Comparison of ENCODE assay signal across 10 cellular contexts in genomic region chr3:193016437-193016887, GRCh38.
DNase-seq lines count a peak whose midpoint lies in the region; ATAC-seq and TF ChIP-seq lines count a peak whose summit lies in the region.
"Had no signal": no experiment of that assay in that cellular context is flagged by ENCODE, and none has a peak within 500 bp of the region (broad histone marks: within the 10 kb centered on the region; RNA-seq: fewer than 3 reads in every experiment).

No MANE protein-coding gene starts in this region.

- no peaks in the 10 kb centered on the region for H4K20me1 ChIP-seq in smooth muscle cell (ENCODE audit: low read depth)

- H3K4me2 ChIP-seq in smooth muscle cell = no peak overlapping the region

- H3K4me1 ChIP-seq in HUES48 (ENCODE audit: control insufficient read depth, insufficient read depth, low read length) (peaks cover 18% of the 10 kb centered on the region), smooth muscle cell (ENCODE audit: low read depth) (no peaks in the 10 kb centered on the region)

- WGBS in smooth muscle cell (ENCODE audit: low lambda C conversion rate) = 50% methylated on average over 7 of the region's 7 CpGs

- H2AFZ ChIP-seq in smooth muscle cell (ENCODE audit: low read depth) = no peak overlapping the region

- DNase-seq in NCI-H774 (lab: John Stamatoyannopoulos, UW) (peak; percentile 89), epithelial cell of prostate (ENCODE audit: low read depth, low spot score) (peak; percentile 40), retinal pigment epithelial cell (ENCODE audit: low read depth) (peak; percentile 24), smooth muscle cell (lab: John Stamatoyannopoulos, UW; ENCODE audit: unreplicated experiment) (no peak), NCI-H748 (lab: John Stamatoyannopoulos, UW; ENCODE audit: unreplicated experiment) (no peak)
- DNase-seq: GF-D8; NCI-H526 treated with DMSO at 0.1 percent for 48 hours; stimulated activated CD4-positive, alpha-beta T cell treated with anti-CD3 and anti-CD28 coated beads, Interleukin-2, amount 100 ng/mL, for 48 hours had no signal

- no peak for ATAC-seq in GM21528 (IDR thresholded peaks at IDR 0.05; ENCODE audit: low FRiP score, unreplicated experiment)

- H3K4me3 ChIP-seq in HUES48 (ENCODE audit: low read depth, low read length) (no peak overlapping the region), retinal pigment epithelial cell (ENCODE audit: low read length) (no peak overlapping the region), smooth muscle cell (no peak overlapping the region)

- no peak overlapping the region for H3K9ac ChIP-seq in HUES48 (ENCODE audit: low read depth, low read length)
- H3K9ac ChIP-seq in smooth muscle cell (ENCODE audit: low read depth) = no peak overlapping the region

- H3K27me3 ChIP-seq in HUES48 (ENCODE audit: control insufficient read depth, insufficient read depth, low read length) = no peaks in the 10 kb centered on the region
- H3K27me3 ChIP-seq in smooth muscle cell (ENCODE audit: low read depth) = no peaks in the 10 kb centered on the region

- peak overlapping the region; percentile 70 for H3K27ac ChIP-seq in HUES48 (ENCODE audit: low read depth, low read length)
- no peak overlapping the region for H3K27ac ChIP-seq in epithelial cell of prostate
- no peak overlapping the region for H3K27ac ChIP-seq in smooth muscle cell (ENCODE audit: low read depth)

- no peaks in the 10 kb centered on the region for H3K79me2 ChIP-seq in smooth muscle cell (ENCODE audit: low read depth)

- H3F3A ChIP-seq in smooth muscle cell (ENCODE audit: low read depth) = no peaks in the 10 kb centered on the region

- H3K36me3 ChIP-seq in HUES48 (ENCODE audit: control insufficient read depth, insufficient read depth, low read length) (no peaks in the 10 kb centered on the region), smooth muscle cell (ENCODE audit: low read depth) (no peaks in the 10 kb centered on the region)

- H3K9me3 ChIP-seq in HUES48 (ENCODE audit: control insufficient read depth, insufficient read depth, low read length) = peaks cover 8% of the 10 kb centered on the region; the same call in 1 of the 2 replicates
- H3K9me3 ChIP-seq in smooth muscle cell (replicated peaks; ENCODE audit: low read depth) = peaks cover 10% of the 10 kb centered on the region

- TF ChIP-seq CTCF in retinal pigment epithelial cell (conservative IDR thresholded peaks at IDR 0.05; ENCODE audit: low read depth, low read length) (no peak), smooth muscle cell (IDR thresholded peaks at IDR 0.05; ENCODE audit: borderline replicate concordance, insufficient read depth, poor library complexity, severe bottlenecking) (no peak)

Comparison
In these comparisons a context has a peak if more than half of its experiments do, and no peak if none do; other contexts are left out.
1. DNase-seq: peak in NCI-H774 (single experiment), epithelial cell of prostate (single experiment) and retinal pigment epithelial cell (single experiment); none in smooth muscle cell (single experiment) and NCI-H748 (single experiment).